ENCODE assay signal across 9 cellular contexts in genomic region chr2:29012211-29012681, GRCh38. TPM values are rescaled to one million over a fixed set of nuclear protein-coding genes. Genes with fewer than 3 reads are reported as not detected.
A peak's percentile ranks its signal among the peaks of the same experiment; 100 is the strongest.
DNase-seq lines count a peak whose midpoint lies in the region; ATAC-seq and TF ChIP-seq lines count a peak whose summit lies in the region.
"Had no signal": no experiment of that assay in that cellular context is flagged by ENCODE, and none has a peak within 500 bp of the region (broad histone marks: within the 10 kb centered on the region; RNA-seq: fewer than 3 reads in every experiment).

No MANE protein-coding gene starts in this region.

- TF ChIP-seq CTCF in stomach (IDR thresholded peaks at IDR 0.05) (no peak), osteocyte (IDR thresholded peaks at IDR 0.05) (no peak), RWPE1 (conservative IDR thresholded peaks at IDR 0.05; ENCODE audit: low read depth) (no peak)

- POLR2A ChIA-PET in RWPE1 (lab: Yijun Ruan, JAX; ENCODE audit: low non-redundant PET), result no interaction called here

- no peak for TF ChIP-seq POLR2A in stomach (IDR thresholded peaks at IDR 0.05)

- DNase-seq in SIG-M5 treated with dmso at 0.1 percent for 504 hours (lab: John Stamatoyannopoulos, UW; ENCODE audit: unreplicated experiment) (peak; percentile 15), SIG-M5 (lab: John Stamatoyannopoulos, UW) (no peak), immature natural killer cell (peak; percentile 87 to 90 (median 88)), stomach (peak; percentile 67), osteocyte (ENCODE audit: extremely low spot score, unreplicated experiment) (no peak), RWPE1 (ENCODE audit: low spot score) (no peak)
- peak; percentile 28 to 49 for DNase-seq in activated T-cell treated with anti-CD3 and anti-CD28 coated beads, Interleukin-2, amount 50 U/mL, for 72 hours
- no peak for DNase-seq in activated CD4-positive, CD25-positive, alpha-beta regulatory T cell treated with anti-CD3 and anti-CD28 coated beads, Interleukin-2, amount 50 U/mL, for 72 hours

- H3K27ac Mint-ChIP-seq in activated T-cell treated with anti-CD3 and anti-CD28 coated beads, Interleukin-2, amount 50 U/mL, for 72 hours, result no peak overlapping the region
- peak overlapping the region; percentile 99 to 100 (median 100) for H3K27ac Mint-ChIP-seq in immature natural killer cell
- no peak overlapping the region for H3K27ac Mint-ChIP-seq in osteocyte (ENCODE audit: unreplicated experiment)

- H3K27me3 Mint-ChIP-seq in activated T-cell treated with anti-CD3 and anti-CD28 coated beads, Interleukin-2, amount 50 U/mL, for 72 hours (ENCODE audit: low read depth), result no peaks in the 10 kb centered on the region
- H3K27me3 Mint-ChIP-seq in immature natural killer cell (ENCODE audit: low read depth in 3 of 3) (peaks cover 22 to 54% (median 39%) of the 10 kb centered on the region in 3 donors), osteocyte (ENCODE audit: unreplicated experiment) (no peaks in the 10 kb centered on the region)

- H3K4me1 Mint-ChIP-seq in activated T-cell treated with anti-CD3 and anti-CD28 coated beads, Interleukin-2, amount 50 U/mL, for 72 hours (ENCODE audit: low read depth), result peaks cover 73% of the 10 kb centered on the region
- H3K4me1 Mint-ChIP-seq in immature natural killer cell (peaks cover 87 to 88% of the 10 kb centered on the region in 2 donors), osteocyte (ENCODE audit: unreplicated experiment) (peaks cover 36% of the 10 kb centered on the region)

- ATAC-seq in activated T-cell treated with anti-CD3 and anti-CD28 coated beads, Interleukin-2, amount 50 U/mL, for 72 hours (replicated peaks in 1 of 2), result no peak

- H3K36me3 Mint-ChIP-seq in activated T-cell treated with anti-CD3 and anti-CD28 coated beads, Interleukin-2, amount 50 U/mL, for 72 hours (ENCODE audit: insufficient read depth in 2 of 2), result no peaks in the 10 kb centered on the region
- peaks cover 0 to 5% (median 4%) of the 10 kb centered on the region in 3 donors for H3K36me3 Mint-ChIP-seq in immature natural killer cell
- H3K36me3 Mint-ChIP-seq in osteocyte (ENCODE audit: unreplicated experiment), result no peaks in the 10 kb centered on the region

- H3K4me3 Mint-ChIP-seq in activated T-cell treated with anti-CD3 and anti-CD28 coated beads, Interleukin-2, amount 50 U/mL, for 72 hours, result peak overlapping the region in 1 of 2 donors; percentile 77
- peak overlapping the region; percentile 87 to 95 (median 93) for H3K4me3 Mint-ChIP-seq in immature natural killer cell
- H3K4me3 Mint-ChIP-seq in osteocyte (ENCODE audit: unreplicated experiment), result no peak overlapping the region

- no peaks in the 10 kb centered on the region for H3K9me3 Mint-ChIP-seq in activated T-cell treated with anti-CD3 and anti-CD28 coated beads, Interleukin-2, amount 50 U/mL, for 72 hours
- no peaks in the 10 kb centered on the region for H3K9me3 Mint-ChIP-seq in immature natural killer cell
- no peaks in the 10 kb centered on the region for H3K9me3 Mint-ChIP-seq in osteocyte (ENCODE audit: unreplicated experiment)

- 13 to 32% (median 15%) methylated on average over 8 to 9 of the region's 9 CpGs for WGBS in stomach, 5 donors

- H3K27ac ChIP-seq in stomach (peak overlapping the region; percentile 22 to 79 (median 68)), RWPE1 (no peak overlapping the region)
- H3K27ac ChIP-seq: SK-N-MC had no signal

- CTCF ChIA-PET in RWPE1 (lab: Yijun Ruan, JAX), result interaction anchor here (0.6 to 1.3 kb wide), 3 partner anchors 22 to 57 kb away, joined by 3 to 4 read pairs (median 4); no protein-coding TSS in a partner anchor

- H3K4me3 ChIP-seq in stomach, result no peak overlapping the region
- H3K4me3 ChIP-seq: SK-N-MC had no signal

- peaks cover 23 to 71% (median 30%) of the 10 kb centered on the region in 4 donors for H3K4me1 ChIP-seq in stomach

- no peaks in the 10 kb centered on the region for H3K9me3 ChIP-seq in stomach

- no peak for TF ChIP-seq EP300 in stomach (IDR thresholded peaks at IDR 0.05)

- intact Hi-C loops in stomach (cut with DNase I; ENCODE audit: low total_unique reads), result no loop called here

- H3K27me3 ChIP-seq in stomach, result no peaks in the 10 kb centered on the region

- no peaks in the 10 kb centered on the region for H3K36me3 ChIP-seq in stomach

RNA-seq across cellular contexts. Expression of gene TOGARAM2, which starts 31.1 kb away (rescaled TPM):
- total RNA-seq in activated T-cell treated with anti-CD3 and anti-CD28 coated beads, Interleukin-2, amount 50 U/mL, for 72 hours, result 1 to 10 TPM; 4.0 to 4.3 TPM
- polyA plus RNA-seq in immature natural killer cell, result 10 to 100 TPM in 1 of 3 donors, 1 to 10 TPM in 2; 3.1 to 13.0 (median 9.5) TPM
- total RNA-seq in stomach, result 1 to 10 TPM in 2 of 5 donors, under 1 TPM in 2, not detected in 1; 0.43 to 3.5 (median 1.00) TPM
- polyA plus RNA-seq in stomach, result 1 to 10 TPM in 1 of 3 donors, under 1 TPM in 2; 0.56 to 1.2 (median 0.80) TPM
- total RNA-seq in osteocyte, result not detected in 2 replicates

Comparison
In these comparisons a context has a peak if more than half of its experiments do, and no peak if none do; other contexts are left out.
1. DNase-seq: peak in SIG-M5 treated with dmso at 0.1 percent for 504 hours (single experiment), activated T-cell treated with anti-CD3 and anti-CD28 coated beads, Interleukin-2, amount 50 U/mL, for 72 hours (2 of 2), immature natural killer cell (3 of 3) and stomach (single experiment); none in SIG-M5 (single experiment), activated CD4-positive, CD25-positive, alpha-beta regulatory T cell treated with anti-CD3 and anti-CD28 coated beads, Interleukin-2, amount 50 U/mL, for 72 hours (single experiment), osteocyte (single experiment) and RWPE1 (single experiment).
2. H3K27ac Mint-ChIP-seq: peak in immature natural killer cell (6 of 6); none in activated T-cell treated with anti-CD3 and anti-CD28 coated beads, Interleukin-2, amount 50 U/mL, for 72 hours (single experiment) and osteocyte (single experiment).